Comparison of ENCODE assay signal across 1 cellular context in the genomic region with DNA sequence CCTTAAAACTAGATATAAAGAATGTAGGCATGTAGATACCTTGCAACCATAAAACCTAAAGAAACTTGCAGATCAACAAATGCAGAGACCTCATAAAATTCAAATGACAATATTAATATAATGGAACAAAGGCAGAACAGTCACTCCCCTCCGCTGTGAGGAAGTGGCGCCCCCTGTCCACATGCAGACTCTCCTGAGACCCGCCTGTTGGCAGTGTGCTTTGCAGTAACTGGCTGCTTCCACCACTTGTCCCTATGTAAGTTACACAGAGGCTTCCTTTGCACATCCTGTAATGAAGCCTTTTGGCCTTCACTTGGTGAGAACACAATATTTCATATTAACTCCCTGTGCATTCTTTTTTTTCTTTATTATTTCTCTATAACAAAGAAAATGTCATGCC. TPM values are rescaled to one million over a fixed set of nuclear protein-coding genes. Genes with fewer than 3 reads are reported as not detected.
"Had no signal": no experiment of that assay in that cellular context is flagged by ENCODE, and none has a peak within 500 bp of the region (broad histone marks: within the 10 kb centered on the region; RNA-seq: fewer than 3 reads in every experiment).

No MANE protein-coding gene starts in this region.

RNA-seq across cellular contexts. Expression of a gene that starts 36.3 kb away (rescaled TPM):
- total RNA-seq: PC-3 had no signal
